Comparison of ENCODE assay signal across 19 cellular contexts in the genomic region with DNA sequence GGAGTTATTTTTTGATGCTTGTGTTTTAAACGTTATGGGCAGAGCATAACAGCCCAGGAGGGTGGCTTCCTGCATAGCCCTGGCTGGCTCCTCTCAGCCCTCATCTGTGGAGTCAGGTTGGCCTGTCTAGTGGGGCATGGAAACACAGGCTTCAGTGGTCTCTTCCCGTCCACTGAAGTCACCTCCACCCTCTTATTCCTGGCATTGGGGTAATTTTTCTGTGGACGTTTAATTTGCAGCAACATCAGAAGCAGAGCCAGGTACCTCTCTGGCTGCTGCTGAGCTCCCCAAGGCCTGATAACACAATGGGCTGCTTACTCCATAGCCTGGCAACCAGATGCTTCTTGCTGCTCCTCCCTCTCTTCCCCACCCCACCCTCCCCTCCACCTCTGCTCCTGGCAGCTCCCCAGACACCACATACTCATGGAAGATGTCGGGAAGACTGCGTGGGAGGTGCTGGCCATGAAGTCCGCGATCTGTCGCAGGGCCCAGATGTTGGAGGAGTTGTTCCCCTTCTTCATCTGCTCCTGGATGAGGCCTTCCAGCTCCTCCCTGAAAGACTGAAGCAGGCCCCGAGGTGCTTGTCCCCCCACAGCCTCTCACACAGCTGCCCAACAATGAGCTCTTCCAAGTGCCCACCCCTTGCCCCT.
DNase-seq lines count a peak whose midpoint lies in the region; FAIRE-seq and TF ChIP-seq lines count a peak whose summit lies in the region.
"Had no signal": no experiment of that assay in that cellular context is flagged by ENCODE, and none has a peak within 500 bp of the region (broad histone marks: within the 10 kb centered on the region; RNA-seq: fewer than 3 reads in every experiment).

No MANE protein-coding gene starts in this region.

- peaks cover 3% of the 10 kb centered on the region for H3K4me1 Mint-ChIP-seq in activated T-cell treated with anti-CD3 and anti-CD28 coated beads, Interleukin-2, amount 50 U/mL, for 24 hours (ENCODE audit: low read depth)

- H3K4me3 ChIP-seq in epithelial cell of esophagus (ENCODE audit: low read length) (no peak overlapping the region), sigmoid colon (no peak overlapping the region)
- H3K4me3 ChIP-seq in effector memory CD4-positive, alpha-beta T cell (ENCODE audit: insufficient read depth, low read depth, low read length, poor library complexity, severe bottlenecking): no peak overlapping the region
- H3K4me3 ChIP-seq: gastrocnemius medialis, SJSA1 had no signal

- no peak overlapping the region for H3K4me3 Mint-ChIP-seq in activated T-cell treated with anti-CD3 and anti-CD28 coated beads, Interleukin-2, amount 50 U/mL, for 24 hours
- H3K4me3 Mint-ChIP-seq: activated CD4-positive, alpha-beta T cell treated with anti-CD3 and anti-CD28 coated beads for 36 hours; CD8-positive, alpha-beta T cell; naive B cell had no signal

- TF ChIP-seq EP300 in sigmoid colon (IDR thresholded peaks at IDR 0.05): no peak

- TF ChIP-seq CTCF in epithelial cell of esophagus (IDR thresholded peaks at IDR 0.05; ENCODE audit: insufficient read depth, low read depth, low read length, missing control alignments): no peak
- TF ChIP-seq CTCF in sigmoid colon (IDR thresholded peaks at IDR 0.05): no peak

- no peaks in the 10 kb centered on the region for H3K4me1 ChIP-seq in sigmoid colon
- H3K4me1 ChIP-seq in effector memory CD4-positive, alpha-beta T cell (ENCODE audit: control insufficient read depth, insufficient read depth, low read length, poor library complexity, severe bottlenecking): no peaks in the 10 kb centered on the region
- H3K4me1 ChIP-seq: gastrocnemius medialis, SJSA1 had no signal

- peaks cover 2% of the 10 kb centered on the region for H3K36me3 Mint-ChIP-seq in activated T-cell treated with anti-CD3 and anti-CD28 coated beads, Interleukin-2, amount 50 U/mL, for 24 hours (ENCODE audit: low read depth)
- H3K36me3 Mint-ChIP-seq: CD8-positive, alpha-beta T cell had no signal

- intact Hi-C loops in sigmoid colon (cut with DNase I): no loop called here

- H3K9me3 ChIP-seq in sigmoid colon: no peaks in the 10 kb centered on the region
- no peaks in the 10 kb centered on the region for H3K9me3 ChIP-seq in effector memory CD4-positive, alpha-beta T cell (ENCODE audit: control insufficient read depth, low read length)
- H3K9me3 ChIP-seq: gastrocnemius medialis, SJSA1 had no signal

- peak; percentile 16 for DNase-seq in activated T-cell treated with anti-CD3 and anti-CD28 coated beads, Interleukin-2, amount 50 U/mL, for 24 hours
- no peak for DNase-seq in activated T-cell treated with anti-CD3 and anti-CD28 coated beads for 4 hours
- peak; percentile 61 for DNase-seq in NCI-H226
- DNase-seq in epithelial cell of esophagus (ENCODE audit: low read depth): peak; percentile 17
- DNase-seq in sigmoid colon: peak; percentile 45
- DNase-seq in NCI-H1417 (lab: John Stamatoyannopoulos, UW): no peak
- no peak for DNase-seq in effector memory CD4-positive, alpha-beta T cell
- no peak for DNase-seq in GM12892 (ENCODE audit: insufficient read length)
- DNase-seq: activated CD4-positive, alpha-beta T cell treated with anti-CD3 and anti-CD28 coated beads for 36 hours; activated T-cell treated with anti-CD3 and anti-CD28 coated beads, Interleukin-2, amount 50 U/mL, for 1 hour; central memory CD4-positive, alpha-beta T cell; gastrocnemius medialis; naive B cell; NCI-H1436 treated with DMSO at 0.1 percent for 48 hours; NCI-H510A; T-helper 9 cell had no signal

- no peaks in the 10 kb centered on the region for H3K27me3 ChIP-seq in sigmoid colon
- no peaks in the 10 kb centered on the region for H3K27me3 ChIP-seq in effector memory CD4-positive, alpha-beta T cell (replicated peaks; ENCODE audit: control insufficient read depth, insufficient read depth, low read length, poor library complexity, severe bottlenecking)
- H3K27me3 ChIP-seq: gastrocnemius medialis had no signal

- H3K27ac ChIP-seq in sigmoid colon: no peak overlapping the region
- no peak overlapping the region for H3K27ac ChIP-seq in effector memory CD4-positive, alpha-beta T cell (ENCODE audit: insufficient read depth, low read length, poor library complexity, severe bottlenecking)
- H3K27ac ChIP-seq: gastrocnemius medialis, SJSA1 had no signal

- H3K9me3 Mint-ChIP-seq in activated T-cell treated with anti-CD3 and anti-CD28 coated beads, Interleukin-2, amount 50 U/mL, for 24 hours: no peaks in the 10 kb centered on the region
- H3K9me3 Mint-ChIP-seq: CD8-positive, alpha-beta T cell; naive B cell had no signal

- H3K27ac Mint-ChIP-seq in activated T-cell treated with anti-CD3 and anti-CD28 coated beads, Interleukin-2, amount 50 U/mL, for 24 hours: no peak overlapping the region
- H3K27ac Mint-ChIP-seq: activated CD4-positive, alpha-beta T cell treated with anti-CD3 and anti-CD28 coated beads for 36 hours; CD8-positive, alpha-beta T cell had no signal

- WGBS in sigmoid colon, 2 donors: 76 to 82% methylated on average over 9 of the region's 9 CpGs

- TF ChIP-seq POLR2A in sigmoid colon (IDR thresholded peaks at IDR 0.05) (no peak), GM12892 (IDR thresholded peaks at IDR 0.05; ENCODE audit: low read depth, low read length) (no peak)

- H3K27me3 Mint-ChIP-seq in activated T-cell treated with anti-CD3 and anti-CD28 coated beads, Interleukin-2, amount 50 U/mL, for 24 hours: no peaks in the 10 kb centered on the region
- H3K27me3 Mint-ChIP-seq: activated CD4-positive, alpha-beta T cell treated with anti-CD3 and anti-CD28 coated beads for 36 hours; naive B cell had no signal

- FAIRE-seq in GM12892 (lab: Jason Lieb, UNC): no peak
- FAIRE-seq: H54 had no signal

- H3K36me3 ChIP-seq in sigmoid colon: no peaks in the 10 kb centered on the region
- no peaks in the 10 kb centered on the region for H3K36me3 ChIP-seq in effector memory CD4-positive, alpha-beta T cell (ENCODE audit: control insufficient read depth, insufficient read depth, low read length)
- H3K36me3 ChIP-seq: gastrocnemius medialis, SJSA1 had no signal

Comparison
In these comparisons a context has a peak if more than half of its experiments do, and no peak if none do; other contexts are left out.
1. DNase-seq: peak in activated T-cell treated with anti-CD3 and anti-CD28 coated beads, Interleukin-2, amount 50 U/mL, for 24 hours (single experiment), NCI-H226 (single experiment), epithelial cell of esophagus (single experiment) and sigmoid colon (single experiment); none in activated T-cell treated with anti-CD3 and anti-CD28 coated beads for 4 hours (single experiment), NCI-H1417 (0 of 3), effector memory CD4-positive, alpha-beta T cell (0 of 3) and GM12892 (single experiment).